In genomic region chr12:13670249-13670648, GRCh38 we compare ENCODE assay signal across 3 cellular contexts.
A peak's percentile ranks its signal among the peaks of the same experiment; 100 is the strongest.
TF ChIP-seq lines count a peak whose summit lies in the region.

No MANE protein-coding gene starts in this region.

TF ChIP-seq in A549, 52 proteins besides CTCF, POLR2A, EP300 and RAD21:
- no peak for TF ChIP-seq EHF (CRISPR knock-in tag; IDR thresholded peaks at IDR 0.05)
- TF ChIP-seq MAFK (IDR thresholded peaks at IDR 0.05; ENCODE audit: partially characterized antibody): peak; percentile 94

TF ChIP-seq in IMR-90, 13 proteins besides CTCF, POLR2A, EP300 and RAD21:
- TF ChIP-seq BHLHE40 (IDR thresholded peaks at IDR 0.05; ENCODE audit: low read depth, low read length) (no peak), MAFK (IDR thresholded peaks at IDR 0.05; ENCODE audit: low read depth, low read length) (peak; percentile 88)

TF ChIP-seq in K562, 482 proteins besides CTCF, POLR2A, EP300 and RAD21 (continued from another document):
- TF ChIP-seq CBX8 (IDR thresholded peaks at IDR 0.05; ENCODE audit: borderline replicate concordance, extremely low read depth, low read depth, low read length, poor library complexity, severe bottlenecking): no peak
- no peak for TF ChIP-seq TCFL5 (CRISPR knock-in tag; conservative IDR thresholded peaks at IDR 0.05)
- no peak for TF ChIP-seq TCF7L2 (IDR thresholded peaks at IDR 0.05; ENCODE audit: low read depth, low read length)
- TF ChIP-seq NFE2L1 (tag; IDR thresholded peaks at IDR 0.05; ENCODE audit: borderline replicate concordance, low read depth): no peak
- TF ChIP-seq HDAC8 (tag; IDR thresholded peaks at IDR 0.05): no peak
- no peak for TF ChIP-seq ZNF184 (CRISPR knock-in tag; IDR thresholded peaks at IDR 0.05)
- TF ChIP-seq C11orf30 (IDR thresholded peaks at IDR 0.05; ENCODE audit: low read depth): peak; percentile 59
- peak; percentile 75 for TF ChIP-seq MAFG (tag; conservative IDR thresholded peaks at IDR 0.05)
- no peak for TF ChIP-seq PURB (CRISPR knock-in tag; IDR thresholded peaks at IDR 0.05; ENCODE audit: low read depth)
- peak; percentile 59 for TF ChIP-seq MAFF (IDR thresholded peaks at IDR 0.05; ENCODE audit: low read length)
- TF ChIP-seq MBD2 (IDR thresholded peaks at IDR 0.05; ENCODE audit: borderline replicate concordance, low read depth): no peak
- TF ChIP-seq DACH1 (IDR thresholded peaks at IDR 0.05; ENCODE audit: partially characterized antibody): no peak
- TF ChIP-seq ZNF316 (IDR thresholded peaks at IDR 0.05): peak; percentile 77
- no peak for TF ChIP-seq ZNF830 (CRISPR knock-in tag; IDR thresholded peaks at IDR 0.05)
- no peak for TF ChIP-seq PYGO2 (tag; IDR thresholded peaks at IDR 0.05)
- no peak for TF ChIP-seq TAF1 (IDR thresholded peaks at IDR 0.05; ENCODE audit: control insufficient read depth, extremely low read depth, insufficient read depth, low read length, severe bottlenecking)
